16 cellular contexts compared by ENCODE assay signal in the genomic region with DNA sequence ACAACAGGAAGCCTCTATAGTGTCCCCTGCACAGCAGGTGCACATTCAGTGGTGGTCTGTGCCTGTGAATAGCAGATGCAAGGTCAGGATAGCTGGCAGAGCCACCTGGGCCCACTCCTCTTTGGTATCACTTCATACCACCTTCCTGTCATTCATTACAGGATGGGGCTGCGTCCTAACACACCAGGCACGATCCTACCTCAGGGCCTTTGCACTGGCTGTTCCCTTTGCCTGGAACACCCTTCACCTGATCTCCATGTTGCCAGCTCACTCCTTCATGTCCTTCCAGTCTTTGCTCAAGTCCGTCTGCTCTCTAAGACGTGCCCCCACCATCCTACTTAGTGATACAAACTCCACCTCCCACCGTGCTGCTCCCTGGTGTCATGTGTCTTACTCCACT. TPM values are rescaled to one million over a fixed set of nuclear protein-coding genes. Genes with fewer than 3 reads are reported as not detected.
DNase-seq lines count a peak whose midpoint lies in the region; ATAC-seq and TF ChIP-seq lines count a peak whose summit lies in the region.
"Had no signal": no experiment of that assay in that cellular context is flagged by ENCODE, and none has a peak within 500 bp of the region (broad histone marks: within the 10 kb centered on the region; RNA-seq: fewer than 3 reads in every experiment).

No MANE protein-coding gene starts in this region.

- H3K9me3 ChIP-seq in osteoblast (ENCODE audit: low read depth, low read length), result no peaks in the 10 kb centered on the region

- H3K79me2 ChIP-seq in osteoblast (ENCODE audit: insufficient read depth, low read length), result no peaks in the 10 kb centered on the region

- no peak overlapping the region for H3K4me2 ChIP-seq in osteoblast (ENCODE audit: insufficient read depth, low read length)

- peaks cover 33% of the 10 kb centered on the region for H3K36me3 ChIP-seq in osteoblast (ENCODE audit: insufficient read depth, low read length)

- no peak overlapping the region for H3K4me3 ChIP-seq in osteoblast (ENCODE audit: insufficient read depth, low read length)

- no peak overlapping the region for H3K4me3 Mint-ChIP-seq in activated T-cell treated with anti-CD3 and anti-CD28 coated beads, Interleukin-2, amount 50 U/mL, for 72 hours
- no peak overlapping the region for H3K4me3 Mint-ChIP-seq in effector memory CD8-positive, alpha-beta T cell

- H3K27ac ChIP-seq in osteoblast (ENCODE audit: low read depth, low read length), result no peak overlapping the region

- H2AFZ ChIP-seq in osteoblast (ENCODE audit: low read length), result no peak overlapping the region

- peaks cover 10% of the 10 kb centered on the region for H3K4me1 Mint-ChIP-seq in activated T-cell treated with anti-CD3 and anti-CD28 coated beads, Interleukin-2, amount 50 U/mL, for 72 hours (ENCODE audit: low read depth)
- H3K4me1 Mint-ChIP-seq in effector memory CD8-positive, alpha-beta T cell (ENCODE audit: low read depth in 2 of 2), result peaks cover 11 to 23% of the 10 kb centered on the region in 2 donors

- ATAC-seq in activated T-cell treated with anti-CD3 and anti-CD28 coated beads, Interleukin-2, amount 50 U/mL, for 72 hours (replicated peaks in 1 of 2), result no peak
- ATAC-seq in effector memory CD8-positive, alpha-beta T cell (replicated peaks), result no peak
- ATAC-seq in GM21423 (IDR thresholded peaks at IDR 0.05; ENCODE audit: unreplicated experiment), result no peak

- POLR2A ChIA-PET in HEK293T (lab: Yijun Ruan, JAX), result no interaction called here

- H3K27me3 ChIP-seq in osteoblast (ENCODE audit: insufficient read depth, low read length), result no peaks in the 10 kb centered on the region

- H3K9me3 Mint-ChIP-seq in activated T-cell treated with anti-CD3 and anti-CD28 coated beads, Interleukin-2, amount 50 U/mL, for 72 hours, result no peaks in the 10 kb centered on the region
- no peaks in the 10 kb centered on the region for H3K9me3 Mint-ChIP-seq in effector memory CD8-positive, alpha-beta T cell

- no peaks in the 10 kb centered on the region for H3K27me3 Mint-ChIP-seq in activated T-cell treated with anti-CD3 and anti-CD28 coated beads, Interleukin-2, amount 50 U/mL, for 72 hours (ENCODE audit: low read depth)
- H3K27me3 Mint-ChIP-seq in effector memory CD8-positive, alpha-beta T cell, result no peaks in the 10 kb centered on the region

- peaks cover 8 to 26% of the 10 kb centered on the region in 2 donors for H3K36me3 Mint-ChIP-seq in activated T-cell treated with anti-CD3 and anti-CD28 coated beads, Interleukin-2, amount 50 U/mL, for 72 hours (ENCODE audit: insufficient read depth in 2 of 2)
- peaks cover 78% of the 10 kb centered on the region for H3K36me3 Mint-ChIP-seq in effector memory CD8-positive, alpha-beta T cell (ENCODE audit: insufficient read depth)

- DNase-seq in activated T-cell treated with anti-CD3 and anti-CD28 coated beads, Interleukin-2, amount 50 U/mL, for 72 hours, result no peak
- DNase-seq in activated T-cell treated with anti-CD3 and anti-CD28 coated beads, Interleukin-2, amount 50 U/mL, for 1 hour, result no peak
- no peak for DNase-seq in HEK293T (ENCODE audit: extremely low spot score)
- DNase-seq in effector memory CD8-positive, alpha-beta T cell, result no peak
- peak; percentile 29 for DNase-seq in osteoblast (ENCODE audit: insufficient read length, low spot score, missing footprints)
- DNase-seq in cerebellar cortex (ENCODE audit: low spot score), result no peak
- DNase-seq: ACHN, C1 segment of cervical spinal cord, DMS 273 treated with DMSO at 0.1 percent for 48 hours, DND-41, H7, MM.1S, NCI-H1092 treated with DMSO at 0.1 percent for 48 hours, NCI-H1694, Right ventricle myocardium superior had no signal

- H4K20me1 ChIP-seq in osteoblast (ENCODE audit: insufficient read depth, low read length), result no peaks in the 10 kb centered on the region

- TF ChIP-seq CTCF in osteoblast (IDR thresholded peaks at IDR 0.05; ENCODE audit: extremely low read depth, low read depth, low read length), result no peak

- H3K4me1 ChIP-seq in osteoblast (ENCODE audit: insufficient read depth, low read length), result peaks cover 6% of the 10 kb centered on the region

- CTCF ChIA-PET in HEK293T (lab: Yijun Ruan, JAX), result interaction anchor here (0.6 kb wide), 1 partner anchor 154 kb away, joined by 3 read pairs; no protein-coding TSS in a partner anchor

- peak overlapping the region; percentile 78 for H3K27ac Mint-ChIP-seq in activated T-cell treated with anti-CD3 and anti-CD28 coated beads, Interleukin-2, amount 50 U/mL, for 72 hours
- H3K27ac Mint-ChIP-seq in effector memory CD8-positive, alpha-beta T cell, result peak overlapping the region; percentile 39 to 41

TF ChIP-seq in HEK293T, 16 proteins besides CTCF, POLR2A, EP300 and RAD21:
- TF ChIP-seq FOXK2 (IDR thresholded peaks at IDR 0.05), result no peak
- peak; percentile 50; the same call in 1 of the 2 replicates for TF ChIP-seq ZNF384 (IDR thresholded peaks at IDR 0.05)

RNA-seq across cellular contexts. Expression of gene LPAR2, which starts 4.6 kb away (rescaled TPM):
- 10 to 100 TPM; 72.8 to 82.2 TPM for total RNA-seq in activated T-cell treated with anti-CD3 and anti-CD28 coated beads, Interleukin-2, amount 50 U/mL, for 72 hours
- total RNA-seq in osteoblast, result 0.72 and 0.88 TPM in 2 replicates

RNA-seq across cellular contexts. Expression of gene GMIP, which starts 10.8 kb away (rescaled TPM):
- 10 to 100 TPM; 96.4 to 99.8 TPM for total RNA-seq in activated T-cell treated with anti-CD3 and anti-CD28 coated beads, Interleukin-2, amount 50 U/mL, for 72 hours
- 4.7 and 6.5 TPM in 2 replicates for total RNA-seq in osteoblast

RNA-seq across cellular contexts. Expression of gene PBX4, which starts 14.2 kb away (rescaled TPM):
- 10 to 100 TPM; 28.3 to 56.8 TPM for total RNA-seq in activated T-cell treated with anti-CD3 and anti-CD28 coated beads, Interleukin-2, amount 50 U/mL, for 72 hours
- 0.36 and 0.88 TPM in 2 replicates for total RNA-seq in osteoblast
- total RNA-seq: Right ventricle myocardium superior had no signal

RNA-seq across cellular contexts. Expression of gene ATP13A1, which starts 30.8 kb away (rescaled TPM):
- 10 to 100 TPM; 48.8 to 65.4 TPM for total RNA-seq in activated T-cell treated with anti-CD3 and anti-CD28 coated beads, Interleukin-2, amount 50 U/mL, for 72 hours
- 43.3 and 65.9 TPM in 2 replicates for total RNA-seq in osteoblast

RNA-seq across cellular contexts. Expression of gene ZNF101, which starts 36.0 kb away (rescaled TPM):
- 10 to 100 TPM; 67.1 to 77.2 TPM for total RNA-seq in activated T-cell treated with anti-CD3 and anti-CD28 coated beads, Interleukin-2, amount 50 U/mL, for 72 hours
- total RNA-seq in osteoblast, result 7.2 and 9.4 TPM in 2 replicates

Comparison
In these comparisons a context has a peak if more than half of its experiments do, and no peak if none do; other contexts are left out.
1. RNA of gene LPAR2, which starts 4.6 kb away (total RNA-seq): 72.8 to 82.2 TPM in activated T-cell treated with anti-CD3 and anti-CD28 coated beads, Interleukin-2, amount 50 U/mL, for 72 hours; 0.72 to 0.88 TPM in osteoblast; every median in the first group is over 10 times any median in the second.
2. RNA of gene GMIP, which starts 10.8 kb away (total RNA-seq): 96.4 to 99.8 TPM in activated T-cell treated with anti-CD3 and anti-CD28 coated beads, Interleukin-2, amount 50 U/mL, for 72 hours; 4.7 to 6.5 TPM in osteoblast; every median in the first group is over 10 times any median in the second.
3. RNA of gene PBX4, which starts 14.2 kb away (total RNA-seq): 28.3 to 56.8 TPM in activated T-cell treated with anti-CD3 and anti-CD28 coated beads, Interleukin-2, amount 50 U/mL, for 72 hours; 0.36 to 0.88 TPM in osteoblast; every median in the first group is over 10 times any median in the second.